In genomic region chr4:128707864-128708263, GRCh38 we compare ENCODE assay signal across 18 cellular contexts.
DNase-seq lines count a peak whose midpoint lies in the region; FAIRE-seq and TF ChIP-seq lines count a peak whose summit lies in the region.
"Had no signal": no experiment of that assay in that cellular context is flagged by ENCODE, and none has a peak within 500 bp of the region (broad histone marks: within the 10 kb centered on the region; RNA-seq: fewer than 3 reads in every experiment).

No MANE protein-coding gene starts in this region.

- H2AFZ ChIP-seq in Karpas-422 (ENCODE audit: low read length) (peak overlapping the region; percentile 42; the same call in 1 of the 2 replicates), H1 (ENCODE audit: low read length) (no peak overlapping the region; the same call in 1 of the 2 replicates)

- no peaks in the 10 kb centered on the region for H3K27me3 ChIP-seq in Karpas-422 (ENCODE audit: low read length)
- H3K27me3 ChIP-seq in H1 (replicated peaks in 1 of 4; ENCODE audit: control insufficient read depth in 3 of 4, extremely low read depth in 1 of 4, insufficient read depth in 3 of 4, low read length in 3 of 4) = no peaks in the 10 kb centered on the region
- H3K27me3 ChIP-seq in muscle layer of colon (ENCODE audit: control insufficient read depth in 1 of 2, insufficient read depth in 2 of 2, low read length in 2 of 2) = no peaks in the 10 kb centered on the region
- H3K27me3 ChIP-seq: ovary, SJCRH30, spleen, stomach had no signal

- peaks cover 7% of the 10 kb centered on the region for H3K4me1 ChIP-seq in Karpas-422 (ENCODE audit: low read length)
- H3K4me1 ChIP-seq in H1 (replicated peaks in 1 of 4; ENCODE audit: control insufficient read depth in 3 of 4, insufficient read depth in 4 of 4, low read length in 3 of 4) = peaks cover 0 to 4% (median 1%) of the 10 kb centered on the region in 4 experiments; a peak in 4 of 7 replicates
- H3K4me1 ChIP-seq in muscle layer of colon (ENCODE audit: insufficient read depth, low read length) = peaks cover 6% of the 10 kb centered on the region
- H3K4me1 ChIP-seq: SJCRH30 had no signal

- H4K20me1 ChIP-seq in Karpas-422 (ENCODE audit: insufficient read depth, low read depth, low read length) (no peaks in the 10 kb centered on the region), H1 (replicated peaks in 1 of 2; ENCODE audit: control insufficient read depth in 1 of 2, insufficient read depth in 2 of 2, low read length in 2 of 2) (no peaks in the 10 kb centered on the region)

- H2BK12ac ChIP-seq in H1 (ENCODE audit: low read depth, low read length) = peak overlapping the region; percentile 90

- H2BK120ac ChIP-seq in H1 (replicated peaks; ENCODE audit: low read depth, low read length) = no peak overlapping the region

- DNase-seq in AG20443 (ENCODE audit: low spot score) (peak; percentile 51), Karpas-422 (no peak), H1 (ENCODE audit: low read depth in 1 of 2, low spot score in 2 of 2) (no peak), frontal cortex (ENCODE audit: low spot score in 2 of 2) (no peak), DMS53 (lab: John Stamatoyannopoulos, UW) (no peak), T-helper 9 cell (no peak), DMS 273 treated with DMSO at 0.1 percent for 48 hours (lab: John Stamatoyannopoulos, UW) (no peak)
- DNase-seq: DMS79; MV-4-11; NCI-H2171; NK-92 treated with Interleukin-12 subunit alpha and Interleukin-12 subunit beta, amount 100 ng/mL, for 24 hours; SJCRH30; spleen; stomach had no signal

- no peak overlapping the region for H4K91ac ChIP-seq in H1 (replicated peaks; ENCODE audit: insufficient read length, low read length)

- H3K9ac ChIP-seq in Karpas-422 (ENCODE audit: low read length) (no peak overlapping the region), H1 (replicated peaks in 1 of 4; ENCODE audit: extremely low read depth in 1 of 4, low read depth in 3 of 4, low read length in 3 of 4) (no peak overlapping the region), muscle layer of colon (ENCODE audit: low read length) (no peak overlapping the region)

- no peak for TF ChIP-seq CTCF in H1 (IDR thresholded peaks at IDR 0.05; ENCODE audit: control extremely low read depth in 1 of 3, insufficient read depth in 1 of 3, low read depth in 1 of 3, low read length in 3 of 3)

- TF ChIP-seq POLR2A in H1 (IDR thresholded peaks at IDR 0.05; ENCODE audit: control extremely low read depth in 1 of 2, low read depth in 2 of 2, low read length in 2 of 2) = no peak

- no peak overlapping the region for H3K14ac ChIP-seq in H1 (ENCODE audit: insufficient read length)

- CTCF ChIA-PET in H1 (lab: Charles Lee; ENCODE audit: partially characterized antibody) = no interaction called here

- no peak overlapping the region for H4K5ac ChIP-seq in H1 (ENCODE audit: insufficient read length, low read depth, low read length)

- H3K4me2 ChIP-seq in Karpas-422 (ENCODE audit: low read depth, low read length, poor library complexity, severe bottlenecking) (no peak overlapping the region), H1 (ENCODE audit: insufficient read depth in 1 of 2, low read depth in 2 of 2, low read length in 2 of 2) (no peak overlapping the region)

- POLR2A ChIA-PET in H1 (lab: Charles Lee; ENCODE audit: partially characterized antibody) = no interaction called here

- TF ChIP-seq EP300 in H1 (IDR thresholded peaks at IDR 0.05; ENCODE audit: borderline replicate concordance in 1 of 2, low read depth in 2 of 2, low read length in 2 of 2) = no peak

- H3K9me3 ChIP-seq in Karpas-422 (ENCODE audit: low read length) (no peaks in the 10 kb centered on the region), H1 (ENCODE audit: insufficient read depth in 2 of 2, low read depth in 1 of 2, low read length in 1 of 2) (no peaks in the 10 kb centered on the region), muscle layer of colon (ENCODE audit: low read length) (no peaks in the 10 kb centered on the region)
- H3K9me3 ChIP-seq: ovary, SJCRH30, spleen, stomach had no signal

- no peak overlapping the region for H3K18ac ChIP-seq in H1 (ENCODE audit: extremely low read depth, low read length)

- no peak overlapping the region for H3K56ac ChIP-seq in H1 (replicated peaks; ENCODE audit: insufficient read length, low read depth, low read length)

- H2AK5ac ChIP-seq in H1 (ENCODE audit: low read depth, low read length) = no peak overlapping the region

- no peak overlapping the region for H3K4ac ChIP-seq in H1 (replicated peaks; ENCODE audit: insufficient read length, low read depth, low read length)

- no peak overlapping the region for H2BK5ac ChIP-seq in H1 (ENCODE audit: low read depth, low read length)

- H4K8ac ChIP-seq in H1 (ENCODE audit: extremely low read depth, insufficient read depth, low read length) = no peak overlapping the region

- H3K4me3 ChIP-seq in Karpas-422 (ENCODE audit: low read length) (no peak overlapping the region), H1 (ENCODE audit: extremely low read depth in 1 of 4, insufficient read depth in 2 of 4, low read depth in 3 of 4, low read length in 4 of 4) (no peak overlapping the region), muscle layer of colon (ENCODE audit: low read depth in 1 of 2, low read length in 2 of 2) (peak overlapping the region in 1 of 2 donors; percentile 21)
- H3K4me3 ChIP-seq: ovary, SJCRH30, spleen, stomach had no signal

- no peaks in the 10 kb centered on the region for H3K23me2 ChIP-seq in H1 (ENCODE audit: low read depth, low read length)

- no peak overlapping the region for H3K23ac ChIP-seq in H1 (ENCODE audit: insufficient read length)

- no peak overlapping the region for H3K27ac ChIP-seq in Karpas-422 (ENCODE audit: low read length)
- no peak overlapping the region for H3K27ac ChIP-seq in H1 (ENCODE audit: low read depth, low read length)
- H3K27ac ChIP-seq in muscle layer of colon (ENCODE audit: low read depth, low read length) = peak overlapping the region; percentile 41
- H3K27ac ChIP-seq: ovary, SJCRH30, spleen, stomach had no signal

- no peaks in the 10 kb centered on the region for H3K79me1 ChIP-seq in H1 (ENCODE audit: low read depth, low read length)

- H2BK15ac ChIP-seq in H1 (ENCODE audit: low read length) = no peak overlapping the region

- H3K9me2 ChIP-seq in Karpas-422 (replicated peaks; ENCODE audit: insufficient read depth, low read length) = no peaks in the 10 kb centered on the region

- no peaks in the 10 kb centered on the region for H3K36me3 ChIP-seq in Karpas-422 (ENCODE audit: insufficient read depth, low read length)
- no peaks in the 10 kb centered on the region for H3K36me3 ChIP-seq in H1 (ENCODE audit: control insufficient read depth in 2 of 4, insufficient read depth in 4 of 4, low read length in 3 of 4)
- no peaks in the 10 kb centered on the region for H3K36me3 ChIP-seq in muscle layer of colon (ENCODE audit: insufficient read depth, low read length)
- H3K36me3 ChIP-seq: ovary, SJCRH30, spleen, stomach had no signal

- TF ChIP-seq RAD21 in H1 (IDR thresholded peaks at IDR 0.05 in 1 of 2, conservative IDR thresholded peaks at IDR 0.05 in 1 of 2; ENCODE audit: low read depth in 2 of 2, low read length in 2 of 2) = no peak

- 82% methylated on average over 6 of the region's 6 CpGs; no CpG with 5 or more reads in 1 of the 2 experiments for WGBS in H1 (ENCODE audit: extremely low coverage in 1 of 2, insufficient coverage in 1 of 2, insufficient read length in 1 of 2, insufficient replicate concordance in 2 of 2, low coverage in 1 of 2, low lambda C conversion rate in 2 of 2, missing lambda C conversion rate in 1 of 2), 2 experiments

- H2BK20ac ChIP-seq in H1 (ENCODE audit: low read length) = peak overlapping the region; percentile 98; the same call in 1 of the 2 replicates

- H3K79me2 ChIP-seq in Karpas-422 (ENCODE audit: low read length) (no peaks in the 10 kb centered on the region), H1 (ENCODE audit: control insufficient read depth in 1 of 2, insufficient read depth in 2 of 2, low read length in 2 of 2) (no peaks in the 10 kb centered on the region)

- FAIRE-seq in H1 (lab: Jason Lieb, UNC) (no peak), frontal cortex (lab: Jason Lieb, UNC) (no peak)
- FAIRE-seq: GM12892, islet of Langerhans had no signal

TF ChIP-seq in H1, 55 proteins besides CTCF, POLR2A, EP300 and RAD21 (continues in another document):
- TF ChIP-seq CHD1 (IDR thresholded peaks at IDR 0.05; ENCODE audit: low read depth, low read length) = no peak
- TF ChIP-seq EGR1 (IDR thresholded peaks at IDR 0.05; ENCODE audit: borderline replicate concordance, low read depth, low read length) = no peak
- TF ChIP-seq SUZ12 (IDR thresholded peaks at IDR 0.05; ENCODE audit: low read length) = no peak
- TF ChIP-seq HDAC2 (IDR thresholded peaks at IDR 0.05; ENCODE audit: borderline replicate concordance in 1 of 2, low read depth in 2 of 2, low read length in 2 of 2) = no peak
- TF ChIP-seq JUND (IDR thresholded peaks at IDR 0.05; ENCODE audit: low read length) = no peak
- TF ChIP-seq TAF7 (optimal IDR thresholded peaks at IDR 0.05; ENCODE audit: borderline replicate concordance, low read depth, low read length) = no peak
- no peak for TF ChIP-seq FOSL1 (IDR thresholded peaks at IDR 0.05; ENCODE audit: insufficient read depth, low read depth, low read length)
- no peak for TF ChIP-seq MAFK (IDR thresholded peaks at IDR 0.05; ENCODE audit: low read depth, low read length)
- no peak for TF ChIP-seq GABPA (IDR thresholded peaks at IDR 0.05; ENCODE audit: borderline replicate concordance, insufficient read depth, low read length)
- no peak for TF ChIP-seq RFX5 (IDR thresholded peaks at IDR 0.05; ENCODE audit: borderline replicate concordance, low read depth, low read length)
- no peak for TF ChIP-seq KDM5A (IDR thresholded peaks at IDR 0.05; ENCODE audit: low read length)
